ENCODE assay signal across 28 cellular contexts in the genomic region with DNA sequence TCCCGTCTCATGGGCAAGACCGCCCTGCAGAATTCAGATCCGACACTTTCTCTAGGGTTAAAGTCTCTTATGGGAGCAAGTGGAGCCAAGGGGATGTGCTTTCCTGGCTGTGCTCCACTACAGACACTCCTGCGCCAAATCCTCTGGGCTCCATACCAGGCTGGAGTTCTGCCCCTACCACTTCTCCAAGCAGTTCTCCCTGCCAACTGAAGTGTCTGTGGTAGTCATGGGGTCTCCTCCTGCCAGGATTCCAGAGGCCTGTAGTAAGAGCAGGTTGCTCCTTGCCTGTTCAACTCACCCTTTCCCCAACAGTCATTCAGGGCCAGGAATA.
"Had no signal": no experiment of that assay in that cellular context is flagged by ENCODE, and none has a peak within 500 bp of the region (broad histone marks: within the 10 kb centered on the region; RNA-seq: fewer than 3 reads in every experiment).

No MANE protein-coding gene starts in this region.

- H3K36me3 ChIP-seq: adrenal gland, ascending aorta, breast epithelium, cardiac muscle cell had no signal

- H3K4me1 ChIP-seq: ascending aorta, breast epithelium had no signal

- H3K27ac ChIP-seq: adrenal gland, ascending aorta, breast epithelium, cardiac muscle cell, coronary artery, dorsolateral prefrontal cortex had no signal

- H3K27me3 ChIP-seq: adrenal gland, ascending aorta, breast epithelium, dorsolateral prefrontal cortex had no signal

- H3K9me3 ChIP-seq: adrenal gland had no signal

- H3K4me3 ChIP-seq: adrenal gland, ascending aorta, breast epithelium, cardiac muscle cell, coronary artery, dorsolateral prefrontal cortex had no signal

- DNase-seq: activated CD4-positive, alpha-beta memory T cell treated with anti-CD3 and anti-CD28 coated beads for 36 hours; activated CD4-positive, alpha-beta T cell treated with anti-CD3 and anti-CD28 coated beads for 36 hours; activated CD4-positive, alpha-beta T cell treated with anti-CD3 and anti-CD28 coated beads, Interleukin-2, amount 10 ng/mL, durations not matched to agents 24 days and 14 days; activated CD4-positive, CD25-positive, alpha-beta regulatory T cell; activated CD4-positive, CD25-positive, alpha-beta regulatory T cell treated with anti-CD3 and anti-CD28 coated beads, Interleukin-2, amount 50 U/mL, for 72 hours; activated CD8-positive, alpha-beta memory T cell treated with anti-CD3 and anti-CD28 coated beads, Interleukin-2, amount 10 ng/mL, durations not matched to agents 7 days and 5 days; activated CD8-positive, alpha-beta memory T cell treated with anti-CD3 and anti-CD28 coated beads, Interleukin-2, amount 50 U/mL, for 4 hours; activated CD8-positive, alpha-beta T cell treated with anti-CD3 and anti-CD28 coated beads, Interleukin-2, amount 10 ng/mL, durations not matched to agents 7 days and 5 days; activated effector memory CD4-positive, alpha-beta T cell treated with anti-CD3 and anti-CD28 coated beads, Interleukin-2, amount 50 U/mL, for 16 hours; activated naive CD4-positive, alpha-beta T cell treated with anti-CD3 and anti-CD28 coated beads for 36 hours; activated naive CD8-positive, alpha-beta T cell treated with anti-CD3 and anti-CD28 coated beads for 36 hours; activated naive CD8-positive, alpha-beta T cell treated with anti-CD3 and anti-CD28 coated beads, Interleukin-2, amount 50 U/mL, for 24 hours; activated T-cell treated with anti-CD3 and anti-CD28 coated beads, Interleukin-2, amount 50 U/mL, for 1 hour; activated T-cell treated with anti-CD3 and anti-CD28 coated beads, Interleukin-2, amount 50 U/mL, for 48 hours; adrenal gland; amygdala; dorsolateral prefrontal cortex; effector memory CD4-positive, alpha-beta T cell; endodermal cell; foreskin fibroblast; head of caudate nucleus; T-helper 1 cell; T-helper 17 cell had no signal

- ATAC-seq: activated CD4-positive, alpha-beta T cell treated with anti-CD3 and anti-CD28 coated beads for 36 hours; activated CD8-positive, alpha-beta memory T cell treated with anti-CD3 and anti-CD28 coated beads, Interleukin-2, amount 10 ng/mL, durations not matched to agents 7 days and 5 days; activated CD8-positive, alpha-beta T cell treated with anti-CD3 and anti-CD28 coated beads, Interleukin-2, amount 10 ng/mL, durations not matched to agents 7 days and 5 days; esophagus mucosa; T-helper 17 cell had no signal
